ENCODE assay signal across 8 cellular contexts in genomic region chr9:36486933-36487481, GRCh38.
DNase-seq lines count a peak whose midpoint lies in the region; ATAC-seq lines count a peak whose summit lies in the region.

No MANE protein-coding gene starts in this region.

- H3K36me3 ChIP-seq in ACC112 (ENCODE audit: insufficient read depth, low read length) (no peaks in the 10 kb centered on the region), SJCRH30 (no peaks in the 10 kb centered on the region; the same call in 1 of the 2 replicates), skeletal muscle satellite cell (ENCODE audit: insufficient read depth, low read length) (no peaks in the 10 kb centered on the region)

- no peaks in the 10 kb centered on the region for H3K9me3 ChIP-seq in SJCRH30 (replicated peaks)
- no peaks in the 10 kb centered on the region for H3K9me3 ChIP-seq in right cardiac atrium (ENCODE audit: control insufficient read depth, low read length)
- no peaks in the 10 kb centered on the region for H3K9me3 ChIP-seq in skeletal muscle satellite cell (replicated peaks; ENCODE audit: low read length)

- H3K27ac ChIP-seq in ACC112 (ENCODE audit: low read depth, low read length) = peak overlapping the region; percentile 36; the same call in 1 of the 2 replicates
- H3K27ac ChIP-seq in SJCRH30 = peak overlapping the region; percentile 47; the same call in 1 of the 2 replicates
- H3K27ac ChIP-seq in right cardiac atrium (ENCODE audit: low read length) = peak overlapping the region; percentile 90

- H3K27me3 ChIP-seq in ACC112 (ENCODE audit: insufficient read depth, low read length) = no peaks in the 10 kb centered on the region
- H3K27me3 ChIP-seq in SJCRH30 = no peaks in the 10 kb centered on the region
- no peaks in the 10 kb centered on the region for H3K27me3 ChIP-seq in right cardiac atrium (ENCODE audit: control insufficient read depth, insufficient read depth)
- H3K27me3 ChIP-seq in skeletal muscle satellite cell (ENCODE audit: control insufficient read depth, insufficient read depth, low read length) = no peaks in the 10 kb centered on the region

- WGBS in right cardiac atrium = under 1% methylated on average over 62 of the region's 63 CpGs

- peak overlapping the region; percentile 80 for H3K27ac Mint-ChIP-seq in activated naive CD8-positive, alpha-beta T cell treated with anti-CD3 and anti-CD28 coated beads for 36 hours

- DNase-seq in SJCRH30 (peak; percentile 50 to 55), right cardiac atrium (peak; percentile 67 to 87 (median 86)), middle frontal gyrus (ENCODE audit: extremely low spot score, low spot score) (no peak)
- peak; percentile 70 for DNase-seq in activated naive CD8-positive, alpha-beta T cell treated with anti-CD3 and anti-CD28 coated beads for 36 hours

- intact Hi-C loops in right cardiac atrium (cut with DNase I) = loop anchor here in 1 of 4 donors (10.0 kb wide), 1 partner anchor 82 kb away; the partner anchor contains the start of gene RNF38

- H3K4me1 ChIP-seq in ACC112 (ENCODE audit: control insufficient read depth, insufficient read depth, low read length, unreplicated experiment) (peaks cover 16% of the 10 kb centered on the region), SJCRH30 (peaks cover 10% of the 10 kb centered on the region; the same call in 1 of the 2 replicates), right cardiac atrium (ENCODE audit: control insufficient read depth, insufficient read depth, low read length) (peaks cover 2% of the 10 kb centered on the region), skeletal muscle satellite cell (ENCODE audit: control insufficient read depth, insufficient read depth, low read length) (peaks cover 20% of the 10 kb centered on the region)

- H3K4me1 Mint-ChIP-seq in activated naive CD8-positive, alpha-beta T cell treated with anti-CD3 and anti-CD28 coated beads for 36 hours = peaks cover 52% of the 10 kb centered on the region

- ATAC-seq in GM18907 (IDR thresholded peaks at IDR 0.05; ENCODE audit: unreplicated experiment) = peak; percentile 53
- ATAC-seq in HG03135 (IDR thresholded peaks at IDR 0.05; ENCODE audit: unreplicated experiment) = peak; percentile 42
- ATAC-seq in right cardiac atrium = peak; percentile 42 to 64

- no peaks in the 10 kb centered on the region for H3K9me3 Mint-ChIP-seq in activated naive CD8-positive, alpha-beta T cell treated with anti-CD3 and anti-CD28 coated beads for 36 hours

- H3K9ac ChIP-seq in skeletal muscle satellite cell (ENCODE audit: low read depth, low read length) = peak overlapping the region; percentile 93

- H3K4me2 ChIP-seq in skeletal muscle satellite cell (ENCODE audit: low read length) = peak overlapping the region; percentile 99

- H3K4me3 Mint-ChIP-seq in activated naive CD8-positive, alpha-beta T cell treated with anti-CD3 and anti-CD28 coated beads for 36 hours = peak overlapping the region; percentile 82

- no peaks in the 10 kb centered on the region for H3K27me3 Mint-ChIP-seq in activated naive CD8-positive, alpha-beta T cell treated with anti-CD3 and anti-CD28 coated beads for 36 hours

- H2AFZ ChIP-seq in ACC112 (ENCODE audit: low read length, unreplicated experiment) = peak overlapping the region; percentile 86

- peaks cover 11% of the 10 kb centered on the region for H3K36me3 Mint-ChIP-seq in activated naive CD8-positive, alpha-beta T cell treated with anti-CD3 and anti-CD28 coated beads for 36 hours

- H3K4me3 ChIP-seq in ACC112 (ENCODE audit: low read depth, low read length) (peak overlapping the region; percentile 100), SJCRH30 (peak overlapping the region; percentile 99), right cardiac atrium (ENCODE audit: low read length) (peak overlapping the region; percentile 98), skeletal muscle satellite cell (ENCODE audit: low read length) (peak overlapping the region; percentile 99)

- H3K79me2 ChIP-seq in ACC112 (ENCODE audit: control insufficient read depth, insufficient read depth, low read length, unreplicated experiment) = peaks cover 43% of the 10 kb centered on the region

Comparison
In these comparisons a context has a peak if more than half of its experiments do, and no peak if none do; other contexts are left out.
1. H3K27ac ChIP-seq: peak in every context shown above with its lines; median percentile 90 in right cardiac atrium; 47 in SJCRH30; 36 in ACC112.